In genomic region chrY:12905910-12906309, GRCh38 we compare ENCODE assay signal across 1 cellular context.
TF ChIP-seq lines count a peak whose summit lies in the region.

No MANE protein-coding gene starts in this region.

TF ChIP-seq in WTC11, 78 proteins besides CTCF, POLR2A, EP300 and RAD21 (continued from another document):
- TF ChIP-seq ARID4B (CRISPR knock-in tag; IDR thresholded peaks at IDR 0.05; ENCODE audit: borderline replicate concordance): no peak
- TF ChIP-seq TEAD4 (CRISPR knock-in tag; IDR thresholded peaks at IDR 0.05): no peak
- TF ChIP-seq PREB (CRISPR knock-in tag; IDR thresholded peaks at IDR 0.05; ENCODE audit: borderline replicate concordance): no peak
- TF ChIP-seq ATF6 (CRISPR knock-in tag; IDR thresholded peaks at IDR 0.05): no peak
- no peak for TF ChIP-seq CREM (CRISPR knock-in tag; IDR thresholded peaks at IDR 0.05)
- TF ChIP-seq ZNF532 (CRISPR knock-in tag; IDR thresholded peaks at IDR 0.05; ENCODE audit: borderline replicate concordance): no peak
- no peak for TF ChIP-seq ZNF416 (CRISPR knock-in tag; IDR thresholded peaks at IDR 0.05)
TF ChIP-seq in WTC11: peak in this region for 0.
